Comparison of ENCODE assay signal across 14 cellular contexts in the genomic region with DNA sequence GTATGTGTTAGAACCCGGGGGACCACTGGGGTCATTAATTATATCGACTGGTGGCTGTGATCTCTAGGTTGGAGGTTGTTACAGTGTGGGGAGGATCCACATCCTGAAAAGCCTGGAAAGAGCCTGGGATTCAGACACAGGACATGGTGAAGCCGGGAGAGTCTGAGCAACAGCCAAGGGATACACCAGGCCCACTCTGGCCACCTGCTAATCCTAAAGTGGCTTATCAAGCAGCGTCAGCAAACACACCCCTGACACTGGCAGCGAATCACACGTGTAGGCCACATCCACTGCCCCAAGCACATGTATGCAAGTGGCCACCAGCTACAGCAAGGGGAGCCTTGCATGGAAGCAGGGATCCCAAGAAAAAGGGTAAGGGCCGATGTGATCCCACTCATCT. TPM values are rescaled to one million over a fixed set of nuclear protein-coding genes. Genes with fewer than 3 reads are reported as not detected.
DNase-seq lines count a peak whose midpoint lies in the region; ATAC-seq and TF ChIP-seq lines count a peak whose summit lies in the region.
"Had no signal": no experiment of that assay in that cellular context is flagged by ENCODE, and none has a peak within 500 bp of the region (broad histone marks: within the 10 kb centered on the region; RNA-seq: fewer than 3 reads in every experiment).

No MANE protein-coding gene starts in this region.

- TF ChIP-seq CTCF in BE2C (IDR thresholded peaks at IDR 0.05; ENCODE audit: low read depth, low read length): no peak
- TF ChIP-seq CTCF in Peyer's patch (IDR thresholded peaks at IDR 0.05): no peak
- no peak for TF ChIP-seq CTCF in heart right ventricle (IDR thresholded peaks at IDR 0.05)
- TF ChIP-seq CTCF in sigmoid colon (IDR thresholded peaks at IDR 0.05): no peak

- DNase-seq in BE2C: peak; percentile 46
- no peak for DNase-seq in Peyer's patch
- DNase-seq in heart right ventricle: no peak
- no peak for DNase-seq in sigmoid colon
- no peak for DNase-seq in activated naive CD4-positive, alpha-beta T cell treated with anti-CD3 and anti-CD28 coated beads, Interleukin-2, amount 50 U/mL, for 16 hours
- no peak for DNase-seq in cortex of kidney (lab: John Stamatoyannopoulos, UW)
- DNase-seq: activated naive CD4-positive, alpha-beta T cell; Calu3; effector memory CD4-positive, alpha-beta T cell; MM.1S; NCI-H2081 had no signal

- intact Hi-C loops in heart right ventricle (cut with DNase I) (no loop called here), sigmoid colon (cut with DNase I) (loop anchor here (5.0 kb wide), 1 partner anchor 41 kb away; a partner anchor contains a TSS)

- TF ChIP-seq EP300 in sigmoid colon (IDR thresholded peaks at IDR 0.05): no peak

- no peak overlapping the region for H3K4me3 ChIP-seq in BE2C (ENCODE audit: low read depth, low read length)
- no peak overlapping the region for H3K4me3 ChIP-seq in Peyer's patch
- H3K4me3 ChIP-seq in heart right ventricle: no peak overlapping the region
- no peak overlapping the region for H3K4me3 ChIP-seq in sigmoid colon

- WGBS in heart right ventricle, 2 donors: 50 to 51% methylated on average over 7 of the region's 7 CpGs
- WGBS in sigmoid colon, 2 donors: 90 to 93% methylated on average over 7 of the region's 7 CpGs

- ATAC-seq in heart right ventricle: peak in 7 of 8 donors; percentile 20 to 66 (median 57)
- no peak for ATAC-seq in HG03378 (IDR thresholded peaks at IDR 0.05; ENCODE audit: unreplicated experiment)
- ATAC-seq in GM21786 (IDR thresholded peaks at IDR 0.05; ENCODE audit: unreplicated experiment): no peak

- no peaks in the 10 kb centered on the region for H3K36me3 ChIP-seq in BE2C
- no peaks in the 10 kb centered on the region for H3K36me3 ChIP-seq in Peyer's patch
- H3K36me3 ChIP-seq in heart right ventricle: peaks cover 0 to 11% (median 2%) of the 10 kb centered on the region in 9 donors
- no peaks in the 10 kb centered on the region for H3K36me3 ChIP-seq in sigmoid colon

- H3K27me3 ChIP-seq in BE2C (no peaks in the 10 kb centered on the region), Peyer's patch (no peaks in the 10 kb centered on the region), heart right ventricle (no peaks in the 10 kb centered on the region), sigmoid colon (no peaks in the 10 kb centered on the region)

- H3K9me3 ChIP-seq in BE2C (no peaks in the 10 kb centered on the region), Peyer's patch (no peaks in the 10 kb centered on the region), heart right ventricle (no peaks in the 10 kb centered on the region), sigmoid colon (no peaks in the 10 kb centered on the region)

- H3K4me1 ChIP-seq in BE2C: peaks cover 12% of the 10 kb centered on the region
- peaks cover 0 to 40% (median 12%) of the 10 kb centered on the region in 4 donors for H3K4me1 ChIP-seq in Peyer's patch
- peaks cover 16 to 86% (median 66%) of the 10 kb centered on the region in 9 donors for H3K4me1 ChIP-seq in heart right ventricle
- peaks cover 0 to 73% (median 66%) of the 10 kb centered on the region in 4 donors for H3K4me1 ChIP-seq in sigmoid colon

- TF ChIP-seq POLR2A in Peyer's patch (IDR thresholded peaks at IDR 0.05) (no peak), sigmoid colon (IDR thresholded peaks at IDR 0.05) (no peak)

- H3K27ac ChIP-seq in Peyer's patch: peak overlapping the region in 3 of 4 donors; percentile 67 to 71 (median 69)
- H3K27ac ChIP-seq in heart right ventricle: peak overlapping the region in 9 of 10 donors; percentile 33 to 71 (median 50)
- peak overlapping the region; percentile 73 to 87 (median 79) for H3K27ac ChIP-seq in sigmoid colon
- H3K27ac ChIP-seq: VCaP had no signal

RNA-seq across cellular contexts. Expression of a gene that starts 41.0 kb away (rescaled TPM):
- 14.1 TPM for polyA plus RNA-seq in BE2C (2012; ENCODE audit: insufficient read depth, insufficient read length, low read depth)
- total RNA-seq in Peyer's patch (10 to 100 TPM; 10.7 to 24.2 (median 17.6) TPM), heart right ventricle (10 to 100 TPM; 26.5 to 96.5 (median 41.0) TPM), sigmoid colon (10 to 100 TPM; 13.3 to 18.3 (median 15.7) TPM)
- polyA plus RNA-seq in heart right ventricle (10 to 100 TPM; 13.8 to 18.2 TPM), sigmoid colon (1 to 10 TPM; 2.3 to 6.5 (median 3.0) TPM)

Comparison
In these comparisons a context has a peak if more than half of its experiments do, and no peak if none do; other contexts are left out.
1. ATAC-seq: peak in heart right ventricle (7 of 8); none in HG03378 (single experiment) and GM21786 (single experiment).
2. Peak in every context shown above with its lines, with median percentiles within 50 percentile points of each other: H3K27ac ChIP-seq.